1 cellular context compared by ENCODE assay signal in the genomic region with DNA sequence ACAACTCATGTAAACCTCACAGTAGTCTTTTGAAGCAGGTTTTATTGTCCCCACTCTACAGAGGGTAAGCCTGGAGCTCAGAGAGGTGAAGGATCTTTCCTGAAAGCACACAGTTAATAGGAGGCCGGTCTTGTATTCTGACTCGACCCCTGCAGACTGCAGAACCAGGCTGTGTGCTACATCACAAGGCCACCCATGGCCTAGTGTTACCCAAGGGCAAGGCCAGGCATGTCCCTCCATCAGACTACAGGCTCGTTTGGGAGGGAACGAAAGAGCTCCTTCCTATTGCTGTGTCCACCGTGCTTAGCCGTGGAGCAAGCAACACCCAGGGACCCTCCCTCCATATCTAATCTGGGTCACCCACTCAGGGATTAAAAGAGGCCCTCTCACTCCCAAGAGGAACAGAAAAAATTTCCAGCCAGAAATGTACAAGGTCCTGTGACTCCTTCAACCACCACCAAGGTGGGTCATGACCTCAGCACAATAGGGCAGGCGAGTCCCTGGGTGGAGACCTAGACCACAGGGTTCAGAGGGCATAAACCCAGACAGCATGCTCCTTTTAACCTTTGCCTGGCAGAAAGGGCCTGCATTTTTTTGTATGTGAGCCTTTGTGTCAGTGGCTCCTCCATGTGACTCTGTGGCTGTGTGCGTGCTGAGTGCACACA.
A peak's percentile ranks its signal among the peaks of the same experiment; 100 is the strongest.
TF ChIP-seq lines count a peak whose summit lies in the region.

No MANE protein-coding gene starts in this region.

TF ChIP-seq in HepG2, 621 proteins besides CTCF, POLR2A, EP300 and RAD21 (continues in another document):
- TF ChIP-seq ZSCAN25 (CRISPR knock-in tag; IDR thresholded peaks at IDR 0.05): no peak
- 0 out of 2 replicates have a peak, but pooled peaks have one; percentile 18 for TF ChIP-seq ZMYM2 (CRISPR knock-in tag; IDR thresholded peaks at IDR 0.05)
- TF ChIP-seq HOXA7 (CRISPR knock-in tag; IDR thresholded peaks at IDR 0.05): no peak
- TF ChIP-seq RXRA (CRISPR knock-in tag; IDR thresholded peaks at IDR 0.05): peak; percentile 94
- peak; percentile 18; the same call in 1 of the 2 replicates for TF ChIP-seq PHF21A (CRISPR knock-in tag; IDR thresholded peaks at IDR 0.05)
- peak; percentile 29; the same call in 1 of the 2 replicates for TF ChIP-seq FOSL2 (CRISPR knock-in tag; IDR thresholded peaks at IDR 0.05)
- TF ChIP-seq, protein P1, sequence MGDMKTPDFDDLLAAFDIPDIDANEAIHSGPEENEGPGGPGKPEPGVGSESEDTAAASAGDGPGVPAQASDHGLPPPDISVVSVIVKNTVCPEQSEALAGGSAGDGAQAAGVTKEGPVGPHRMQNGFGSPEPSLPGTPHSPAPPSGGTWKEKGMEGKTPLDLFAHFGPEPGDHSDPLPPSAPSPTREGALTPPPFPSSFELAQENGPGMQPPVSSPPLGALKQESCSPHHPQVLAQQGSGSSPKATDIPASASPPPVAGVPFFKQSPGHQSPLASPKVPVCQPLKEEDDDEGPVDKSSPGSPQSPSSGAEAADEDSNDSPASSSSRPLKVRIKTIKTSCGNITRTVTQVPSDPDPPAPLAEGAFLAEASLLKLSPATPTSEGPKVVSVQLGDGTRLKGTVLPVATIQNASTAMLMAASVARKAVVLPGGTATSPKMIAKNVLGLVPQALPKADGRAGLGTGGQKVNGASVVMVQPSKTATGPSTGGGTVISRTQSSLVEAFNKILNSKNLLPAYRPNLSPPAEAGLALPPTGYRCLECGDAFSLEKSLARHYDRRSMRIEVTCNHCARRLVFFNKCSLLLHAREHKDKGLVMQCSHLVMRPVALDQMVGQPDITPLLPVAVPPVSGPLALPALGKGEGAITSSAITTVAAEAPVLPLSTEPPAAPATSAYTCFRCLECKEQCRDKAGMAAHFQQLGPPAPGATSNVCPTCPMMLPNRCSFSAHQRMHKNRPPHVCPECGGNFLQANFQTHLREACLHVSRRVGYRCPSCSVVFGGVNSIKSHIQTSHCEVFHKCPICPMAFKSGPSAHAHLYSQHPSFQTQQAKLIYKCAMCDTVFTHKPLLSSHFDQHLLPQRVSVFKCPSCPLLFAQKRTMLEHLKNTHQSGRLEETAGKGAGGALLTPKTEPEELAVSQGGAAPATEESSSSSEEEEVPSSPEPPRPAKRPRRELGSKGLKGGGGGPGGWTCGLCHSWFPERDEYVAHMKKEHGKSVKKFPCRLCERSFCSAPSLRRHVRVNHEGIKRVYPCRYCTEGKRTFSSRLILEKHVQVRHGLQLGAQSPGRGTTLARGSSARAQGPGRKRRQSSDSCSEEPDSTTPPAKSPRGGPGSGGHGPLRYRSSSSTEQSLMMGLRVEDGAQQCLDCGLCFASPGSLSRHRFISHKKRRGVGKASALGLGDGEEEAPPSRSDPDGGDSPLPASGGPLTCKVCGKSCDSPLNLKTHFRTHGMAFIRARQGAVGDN (CRISPR knock-in tag; IDR thresholded peaks at IDR 0.05): peak; percentile 64
- TF ChIP-seq, protein P2, sequence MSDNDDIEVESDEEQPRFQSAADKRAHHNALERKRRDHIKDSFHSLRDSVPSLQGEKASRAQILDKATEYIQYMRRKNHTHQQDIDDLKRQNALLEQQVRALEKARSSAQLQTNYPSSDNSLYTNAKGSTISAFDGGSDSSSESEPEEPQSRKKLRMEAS (IDR thresholded peaks at IDR 0.05): peak; percentile 66
- TF ChIP-seq NFYB (CRISPR knock-in tag; IDR thresholded peaks at IDR 0.05): no peak
- no peak for TF ChIP-seq KLF13 (CRISPR knock-in tag; IDR thresholded peaks at IDR 0.05)
- TF ChIP-seq SRSF4 (IDR thresholded peaks at IDR 0.05; ENCODE audit: low read depth, low read length, poor library complexity, severe bottlenecking): no peak
- TF ChIP-seq HOXA3 (CRISPR knock-in tag; IDR thresholded peaks at IDR 0.05): peak; percentile 39
- TF ChIP-seq PHF8 (CRISPR knock-in tag; IDR thresholded peaks at IDR 0.05): 0 out of 2 replicates have a peak, but pooled peaks have one; percentile 24
- TF ChIP-seq IKZF1 (IDR thresholded peaks at IDR 0.05): no peak
- TF ChIP-seq, protein P3, sequence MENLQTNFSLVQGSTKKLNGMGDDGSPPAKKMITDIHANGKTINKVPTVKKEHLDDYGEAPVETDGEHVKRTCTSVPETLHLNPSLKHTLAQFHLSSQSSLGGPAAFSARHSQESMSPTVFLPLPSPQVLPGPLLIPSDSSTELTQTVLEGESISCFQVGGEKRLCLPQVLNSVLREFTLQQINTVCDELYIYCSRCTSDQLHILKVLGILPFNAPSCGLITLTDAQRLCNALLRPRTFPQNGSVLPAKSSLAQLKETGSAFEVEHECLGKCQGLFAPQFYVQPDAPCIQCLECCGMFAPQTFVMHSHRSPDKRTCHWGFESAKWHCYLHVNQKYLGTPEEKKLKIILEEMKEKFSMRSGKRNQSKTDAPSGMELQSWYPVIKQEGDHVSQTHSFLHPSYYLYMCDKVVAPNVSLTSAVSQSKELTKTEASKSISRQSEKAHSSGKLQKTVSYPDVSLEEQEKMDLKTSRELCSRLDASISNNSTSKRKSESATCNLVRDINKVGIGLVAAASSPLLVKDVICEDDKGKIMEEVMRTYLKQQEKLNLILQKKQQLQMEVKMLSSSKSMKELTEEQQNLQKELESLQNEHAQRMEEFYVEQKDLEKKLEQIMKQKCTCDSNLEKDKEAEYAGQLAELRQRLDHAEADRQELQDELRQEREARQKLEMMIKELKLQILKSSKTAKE (CRISPR knock-in tag; IDR thresholded peaks at IDR 0.05; ENCODE audit: borderline replicate concordance): peak; percentile 85
- TF ChIP-seq HMG20A (CRISPR knock-in tag; IDR thresholded peaks at IDR 0.05; ENCODE audit: borderline replicate concordance): peak; percentile 71; the same call in 1 of the 2 replicates
- 0 out of 2 replicates have a peak, but pooled peaks have one; percentile 25 for TF ChIP-seq ESRRA (CRISPR knock-in tag; IDR thresholded peaks at IDR 0.05; ENCODE audit: low read depth)
- 0 out of 2 replicates have a peak, but pooled peaks have one; percentile 11 for TF ChIP-seq SAP130 (CRISPR knock-in tag; IDR thresholded peaks at IDR 0.05; ENCODE audit: low read depth)
- peak; percentile 62 to 83; a peak in 3 of 4 replicates for TF ChIP-seq NR2F1 (CRISPR knock-in tag; IDR thresholded peaks at IDR 0.05)
- TF ChIP-seq ZFY (CRISPR knock-in tag; IDR thresholded peaks at IDR 0.05): peak; percentile 45; the same call in 1 of the 2 replicates
- TF ChIP-seq NR2C2 (CRISPR knock-in tag; IDR thresholded peaks at IDR 0.05; ENCODE audit: borderline replicate concordance): peak; percentile 73
- TF ChIP-seq, protein P4, sequence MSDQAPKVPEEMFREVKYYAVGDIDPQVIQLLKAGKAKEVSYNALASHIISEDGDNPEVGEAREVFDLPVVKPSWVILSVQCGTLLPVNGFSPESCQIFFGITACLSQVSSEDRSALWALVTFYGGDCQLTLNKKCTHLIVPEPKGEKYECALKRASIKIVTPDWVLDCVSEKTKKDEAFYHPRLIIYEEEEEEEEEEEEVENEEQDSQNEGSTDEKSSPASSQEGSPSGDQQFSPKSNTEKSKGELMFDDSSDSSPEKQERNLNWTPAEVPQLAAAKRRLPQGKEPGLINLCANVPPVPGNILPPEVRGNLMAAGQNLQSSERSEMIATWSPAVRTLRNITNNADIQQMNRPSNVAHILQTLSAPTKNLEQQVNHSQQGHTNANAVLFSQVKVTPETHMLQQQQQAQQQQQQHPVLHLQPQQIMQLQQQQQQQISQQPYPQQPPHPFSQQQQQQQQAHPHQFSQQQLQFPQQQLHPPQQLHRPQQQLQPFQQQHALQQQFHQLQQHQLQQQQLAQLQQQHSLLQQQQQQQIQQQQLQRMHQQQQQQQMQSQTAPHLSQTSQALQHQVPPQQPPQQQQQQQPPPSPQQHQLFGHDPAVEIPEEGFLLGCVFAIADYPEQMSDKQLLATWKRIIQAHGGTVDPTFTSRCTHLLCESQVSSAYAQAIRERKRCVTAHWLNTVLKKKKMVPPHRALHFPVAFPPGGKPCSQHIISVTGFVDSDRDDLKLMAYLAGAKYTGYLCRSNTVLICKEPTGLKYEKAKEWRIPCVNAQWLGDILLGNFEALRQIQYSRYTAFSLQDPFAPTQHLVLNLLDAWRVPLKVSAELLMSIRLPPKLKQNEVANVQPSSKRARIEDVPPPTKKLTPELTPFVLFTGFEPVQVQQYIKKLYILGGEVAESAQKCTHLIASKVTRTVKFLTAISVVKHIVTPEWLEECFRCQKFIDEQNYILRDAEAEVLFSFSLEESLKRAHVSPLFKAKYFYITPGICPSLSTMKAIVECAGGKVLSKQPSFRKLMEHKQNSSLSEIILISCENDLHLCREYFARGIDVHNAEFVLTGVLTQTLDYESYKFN (CRISPR knock-in tag; conservative IDR thresholded peaks at IDR 0.05): peak; percentile 30; the same call in 1 of the 2 replicates
- TF ChIP-seq SRSF9 (IDR thresholded peaks at IDR 0.05; ENCODE audit: borderline replicate concordance, insufficient read depth, low read depth, low read length, poor library complexity, severe bottlenecking): no peak
- TF ChIP-seq MEIS1 (CRISPR knock-in tag; IDR thresholded peaks at IDR 0.05; ENCODE audit: borderline replicate concordance): no peak
- TF ChIP-seq NCOR1 (IDR thresholded peaks at IDR 0.05; ENCODE audit: borderline replicate concordance, low read length): peak; percentile 50; the same call in 1 of the 2 replicates
- TF ChIP-seq MEF2D (CRISPR knock-in tag; IDR thresholded peaks at IDR 0.05): 0 out of 2 replicates have a peak, but pooled peaks have one; percentile 25
- TF ChIP-seq NR2F2 (IDR thresholded peaks at IDR 0.05; ENCODE audit: borderline replicate concordance, low read depth): peak; percentile 94
- TF ChIP-seq, protein P5, sequence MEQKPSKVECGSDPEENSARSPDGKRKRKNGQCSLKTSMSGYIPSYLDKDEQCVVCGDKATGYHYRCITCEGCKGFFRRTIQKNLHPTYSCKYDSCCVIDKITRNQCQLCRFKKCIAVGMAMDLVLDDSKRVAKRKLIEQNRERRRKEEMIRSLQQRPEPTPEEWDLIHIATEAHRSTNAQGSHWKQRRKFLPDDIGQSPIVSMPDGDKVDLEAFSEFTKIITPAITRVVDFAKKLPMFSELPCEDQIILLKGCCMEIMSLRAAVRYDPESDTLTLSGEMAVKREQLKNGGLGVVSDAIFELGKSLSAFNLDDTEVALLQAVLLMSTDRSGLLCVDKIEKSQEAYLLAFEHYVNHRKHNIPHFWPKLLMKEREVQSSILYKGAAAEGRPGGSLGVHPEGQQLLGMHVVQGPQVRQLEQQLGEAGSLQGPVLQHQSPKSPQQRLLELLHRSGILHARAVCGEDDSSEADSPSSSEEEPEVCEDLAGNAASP (CRISPR knock-in tag; IDR thresholded peaks at IDR 0.05; ENCODE audit: borderline replicate concordance): peak; percentile 77; the same call in 1 of the 2 replicates
- no peak for TF ChIP-seq SOX6 (IDR thresholded peaks at IDR 0.05)
- peak; percentile 85 for TF ChIP-seq SOX6 (CRISPR knock-in tag; IDR thresholded peaks at IDR 0.05)
- 0 out of 2 replicates have a peak, but pooled peaks have one; percentile 13 for TF ChIP-seq ZMYM4 (CRISPR knock-in tag; IDR thresholded peaks at IDR 0.05)
- TF ChIP-seq RARA (CRISPR knock-in tag; IDR thresholded peaks at IDR 0.05): peak; percentile 93
- peak; percentile 68; the same call in 1 of the 2 replicates for TF ChIP-seq SOX13 (IDR thresholded peaks at IDR 0.05)
- peak in 1 of 2 experiments; percentile 93; a peak in 2 of 4 replicates for TF ChIP-seq SOX13 (CRISPR knock-in tag; conservative IDR thresholded peaks at IDR 0.05 in 1 of 2, IDR thresholded peaks at IDR 0.05 in 1 of 2)
- peak; percentile 79 for TF ChIP-seq GFI1 (CRISPR knock-in tag; IDR thresholded peaks at IDR 0.05; ENCODE audit: borderline replicate concordance)
- no peak for TF ChIP-seq FOXP1 (IDR thresholded peaks at IDR 0.05)
- 0 out of 2 replicates have a peak, but pooled peaks have one; percentile 8 for TF ChIP-seq FOXP1 (CRISPR knock-in tag; IDR thresholded peaks at IDR 0.05)
- TF ChIP-seq ZFP36L2 (CRISPR knock-in tag; IDR thresholded peaks at IDR 0.05): no peak
- TF ChIP-seq, protein P6, sequence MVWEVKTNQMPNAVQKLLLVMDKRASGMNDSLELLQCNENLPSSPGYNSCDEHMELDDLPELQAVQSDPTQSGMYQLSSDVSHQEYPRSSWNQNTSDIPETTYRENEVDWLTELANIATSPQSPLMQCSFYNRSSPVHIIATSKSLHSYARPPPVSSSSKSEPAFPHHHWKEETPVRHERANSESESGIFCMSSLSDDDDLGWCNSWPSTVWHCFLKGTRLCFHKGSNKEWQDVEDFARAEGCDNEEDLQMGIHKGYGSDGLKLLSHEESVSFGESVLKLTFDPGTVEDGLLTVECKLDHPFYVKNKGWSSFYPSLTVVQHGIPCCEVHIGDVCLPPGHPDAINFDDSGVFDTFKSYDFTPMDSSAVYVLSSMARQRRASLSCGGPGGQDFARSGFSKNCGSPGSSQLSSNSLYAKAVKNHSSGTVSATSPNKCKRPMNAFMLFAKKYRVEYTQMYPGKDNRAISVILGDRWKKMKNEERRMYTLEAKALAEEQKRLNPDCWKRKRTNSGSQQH (CRISPR knock-in tag; IDR thresholded peaks at IDR 0.05; ENCODE audit: low read depth): no peak
- peak; percentile 93 for TF ChIP-seq CBFB (CRISPR knock-in tag; IDR thresholded peaks at IDR 0.05)
- TF ChIP-seq, protein P7, sequence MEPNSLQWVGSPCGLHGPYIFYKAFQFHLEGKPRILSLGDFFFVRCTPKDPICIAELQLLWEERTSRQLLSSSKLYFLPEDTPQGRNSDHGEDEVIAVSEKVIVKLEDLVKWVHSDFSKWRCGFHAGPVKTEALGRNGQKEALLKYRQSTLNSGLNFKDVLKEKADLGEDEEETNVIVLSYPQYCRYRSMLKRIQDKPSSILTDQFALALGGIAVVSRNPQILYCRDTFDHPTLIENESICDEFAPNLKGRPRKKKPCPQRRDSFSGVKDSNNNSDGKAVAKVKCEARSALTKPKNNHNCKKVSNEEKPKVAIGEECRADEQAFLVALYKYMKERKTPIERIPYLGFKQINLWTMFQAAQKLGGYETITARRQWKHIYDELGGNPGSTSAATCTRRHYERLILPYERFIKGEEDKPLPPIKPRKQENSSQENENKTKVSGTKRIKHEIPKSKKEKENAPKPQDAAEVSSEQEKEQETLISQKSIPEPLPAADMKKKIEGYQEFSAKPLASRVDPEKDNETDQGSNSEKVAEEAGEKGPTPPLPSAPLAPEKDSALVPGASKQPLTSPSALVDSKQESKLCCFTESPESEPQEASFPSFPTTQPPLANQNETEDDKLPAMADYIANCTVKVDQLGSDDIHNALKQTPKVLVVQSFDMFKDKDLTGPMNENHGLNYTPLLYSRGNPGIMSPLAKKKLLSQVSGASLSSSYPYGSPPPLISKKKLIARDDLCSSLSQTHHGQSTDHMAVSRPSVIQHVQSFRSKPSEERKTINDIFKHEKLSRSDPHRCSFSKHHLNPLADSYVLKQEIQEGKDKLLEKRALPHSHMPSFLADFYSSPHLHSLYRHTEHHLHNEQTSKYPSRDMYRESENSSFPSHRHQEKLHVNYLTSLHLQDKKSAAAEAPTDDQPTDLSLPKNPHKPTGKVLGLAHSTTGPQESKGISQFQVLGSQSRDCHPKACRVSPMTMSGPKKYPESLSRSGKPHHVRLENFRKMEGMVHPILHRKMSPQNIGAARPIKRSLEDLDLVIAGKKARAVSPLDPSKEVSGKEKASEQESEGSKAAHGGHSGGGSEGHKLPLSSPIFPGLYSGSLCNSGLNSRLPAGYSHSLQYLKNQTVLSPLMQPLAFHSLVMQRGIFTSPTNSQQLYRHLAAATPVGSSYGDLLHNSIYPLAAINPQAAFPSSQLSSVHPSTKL (CRISPR knock-in tag; IDR thresholded peaks at IDR 0.05): peak; percentile 83
- TF ChIP-seq ZNF703 (CRISPR knock-in tag; IDR thresholded peaks at IDR 0.05; ENCODE audit: borderline replicate concordance): no peak
- 0 out of 2 replicates have a peak, but pooled peaks have one; percentile 64 for TF ChIP-seq SP5 (CRISPR knock-in tag; IDR thresholded peaks at IDR 0.05; ENCODE audit: borderline replicate concordance, low read depth)
- TF ChIP-seq RXRB (CRISPR knock-in tag; IDR thresholded peaks at IDR 0.05; ENCODE audit: borderline replicate concordance): peak; percentile 68; the same call in 1 of the 2 replicates
